ENCODE assay signal across 14 cellular contexts in genomic region chr2:44929680-44930273, GRCh38. TPM values are rescaled to one million over a fixed set of nuclear protein-coding genes. Genes with fewer than 3 reads are reported as not detected.
A peak's percentile ranks its signal among the peaks of the same experiment; 100 is the strongest.
DNase-seq lines count a peak whose midpoint lies in the region; ATAC-seq and TF ChIP-seq lines count a peak whose summit lies in the region.
"Had no signal": no experiment of that assay in that cellular context is flagged by ENCODE, and none has a peak within 500 bp of the region (broad histone marks: within the 10 kb centered on the region; RNA-seq: fewer than 3 reads in every experiment).

No MANE protein-coding gene starts in this region.

- no peaks in the 10 kb centered on the region for H3K36me3 ChIP-seq in CD4-positive, alpha-beta memory T cell (ENCODE audit: insufficient read depth, low read length)
- H3K36me3 ChIP-seq: right atrium auricular region, tibial artery had no signal

- H3K4me1 Mint-ChIP-seq in CD4-positive, alpha-beta memory T cell: peaks cover 10 to 40% (median 18%) of the 10 kb centered on the region in 4 donors
- peaks cover 17% of the 10 kb centered on the region for H3K4me1 Mint-ChIP-seq in nephron

- peaks cover 59 to 61% of the 10 kb centered on the region in 2 donors for H3K27me3 Mint-ChIP-seq in CD4-positive, alpha-beta memory T cell
- peaks cover 96% of the 10 kb centered on the region for H3K27me3 Mint-ChIP-seq in nephron (ENCODE audit: low read depth)

- ATAC-seq in GM21619 (IDR thresholded peaks at IDR 0.05; ENCODE audit: unreplicated experiment) (no peak), GM21515 (IDR thresholded peaks at IDR 0.05; ENCODE audit: unreplicated experiment) (no peak)
- ATAC-seq: activated CD4-positive, CD25-positive, alpha-beta regulatory T cell treated with anti-CD3 and anti-CD28 coated beads, Interleukin-2, amount 50 U/mL, for 24 hours had no signal

- H3K27ac Mint-ChIP-seq in CD4-positive, alpha-beta memory T cell: no peak overlapping the region
- H3K27ac Mint-ChIP-seq in nephron: no peak overlapping the region

- CTCF ChIA-PET in CD4-positive, alpha-beta memory T cell (lab: Charles Lee; ENCODE audit: partially characterized antibody): interaction anchor here (1.3 kb wide), 1 partner anchor 25 kb away, joined by 3 read pairs; no protein-coding TSS in a partner anchor
- CTCF ChIA-PET in HEK293T (lab: Yijun Ruan, JAX): no interaction called here

- no peak overlapping the region for H3K27ac ChIP-seq in CD4-positive, alpha-beta memory T cell (ENCODE audit: low read depth, low read length)
- H3K27ac ChIP-seq: right atrium auricular region, tibial artery had no signal

- intact Hi-C loops in CD4-positive, alpha-beta memory T cell (cut with micrococcal nuclease): no loop called here

- no peaks in the 10 kb centered on the region for H3K9me3 ChIP-seq in CD4-positive, alpha-beta memory T cell (ENCODE audit: control insufficient read depth in 1 of 2, low read length in 2 of 2)
- H3K9me3 ChIP-seq: right atrium auricular region, tibial artery had no signal

- peaks cover 8% of the 10 kb centered on the region for H3K4me1 ChIP-seq in CD4-positive, alpha-beta memory T cell (ENCODE audit: insufficient read depth, low read length)

- H3K9me3 Mint-ChIP-seq in CD4-positive, alpha-beta memory T cell: no peaks in the 10 kb centered on the region
- H3K9me3 Mint-ChIP-seq in nephron: peaks cover 5% of the 10 kb centered on the region
- H3K9me3 Mint-ChIP-seq: CD8-positive, alpha-beta memory T cell had no signal

- TF ChIP-seq POLR2A in erythroblast (IDR thresholded peaks at IDR 0.05; ENCODE audit: low read length): no peak

- H3K4me3 ChIP-seq in CD4-positive, alpha-beta memory T cell (ENCODE audit: low read length in 2 of 2): no peak overlapping the region

- no peaks in the 10 kb centered on the region for H3K36me3 Mint-ChIP-seq in CD4-positive, alpha-beta memory T cell
- no peaks in the 10 kb centered on the region for H3K36me3 Mint-ChIP-seq in nephron (ENCODE audit: low read depth)
- H3K36me3 Mint-ChIP-seq: CD8-positive, alpha-beta memory T cell had no signal

- peak overlapping the region in 6 of 8 donors; percentile 10 to 56 (median 35) for H3K4me3 Mint-ChIP-seq in CD4-positive, alpha-beta memory T cell
- peak overlapping the region; percentile 23 to 59 (median 41) for H3K4me3 Mint-ChIP-seq in nephron

- TF ChIP-seq CTCF in GM20000 (IDR thresholded peaks at IDR 0.05; ENCODE audit: extremely low read depth, missing control alignments) (no peak), nephron (IDR thresholded peaks at IDR 0.05; ENCODE audit: unreplicated experiment in 3 of 3) (no peak)

- POLR2A ChIA-PET in CD4-positive, alpha-beta memory T cell (lab: Charles Lee; ENCODE audit: partially characterized antibody): no interaction called here
- POLR2A ChIA-PET in HEK293T (lab: Yijun Ruan, JAX): no interaction called here

- peaks cover 32% of the 10 kb centered on the region for H3K27me3 ChIP-seq in CD4-positive, alpha-beta memory T cell (ENCODE audit: insufficient read depth, low read length)

- DNase-seq in CD4-positive, alpha-beta memory T cell: no peak
- peak; percentile 39 for DNase-seq in GM20000 (ENCODE audit: low spot score)
- DNase-seq in ecto neural progenitor cell (ENCODE audit: low spot score): peak; percentile 60
- DNase-seq in HEK293T (ENCODE audit: extremely low spot score): no peak
- no peak for DNase-seq in erythroblast (lab: John Stamatoyannopoulos, UW)
- DNase-seq: activated gamma-delta T cell; CD8-positive, alpha-beta memory T cell had no signal

TF ChIP-seq in HEK293T, 16 proteins besides CTCF, POLR2A, EP300 and RAD21:
- TF ChIP-seq, protein P1, sequence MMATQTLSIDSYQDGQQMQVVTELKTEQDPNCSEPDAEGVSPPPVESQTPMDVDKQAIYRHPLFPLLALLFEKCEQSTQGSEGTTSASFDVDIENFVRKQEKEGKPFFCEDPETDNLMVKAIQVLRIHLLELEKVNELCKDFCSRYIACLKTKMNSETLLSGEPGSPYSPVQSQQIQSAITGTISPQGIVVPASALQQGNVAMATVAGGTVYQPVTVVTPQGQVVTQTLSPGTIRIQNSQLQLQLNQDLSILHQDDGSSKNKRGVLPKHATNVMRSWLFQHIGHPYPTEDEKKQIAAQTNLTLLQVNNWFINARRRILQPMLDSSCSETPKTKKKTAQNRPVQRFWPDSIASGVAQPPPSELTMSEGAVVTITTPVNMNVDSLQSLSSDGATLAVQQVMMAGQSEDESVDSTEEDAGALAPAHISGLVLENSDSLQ (IDR thresholded peaks at IDR 0.05): no peak
- no peak for TF ChIP-seq HDGF (IDR thresholded peaks at IDR 0.05; ENCODE audit: borderline replicate concordance)
- TF ChIP-seq SUZ12 (IDR thresholded peaks at IDR 0.05): no peak
- no peak for TF ChIP-seq CTBP1 (IDR thresholded peaks at IDR 0.05; ENCODE audit: borderline replicate concordance)
- no peak for TF ChIP-seq BHLHE40 (IDR thresholded peaks at IDR 0.05; ENCODE audit: borderline replicate concordance)
- no peak for TF ChIP-seq FOXM1 (IDR thresholded peaks at IDR 0.05; ENCODE audit: borderline replicate concordance)
- TF ChIP-seq ELF4 (IDR thresholded peaks at IDR 0.05): no peak
- TF ChIP-seq FOXK2 (IDR thresholded peaks at IDR 0.05): no peak
- no peak for TF ChIP-seq SP1 (IDR thresholded peaks at IDR 0.05)
- no peak for TF ChIP-seq L3MBTL2 (conservative IDR thresholded peaks at IDR 0.05)
TF ChIP-seq in HEK293T: peak in this region for 0.

RNA-seq across cellular contexts. Expression of gene SIX3, which starts 11.7 kb away (rescaled TPM):
- not detected for total RNA-seq in CD4-positive, alpha-beta memory T cell
- polyA plus RNA-seq in CD4-positive, alpha-beta memory T cell: not detected
- total RNA-seq: cardiac septum; CD8-positive, alpha-beta memory T cell; right atrium auricular region had no signal
- polyA plus RNA-seq: CD8-positive, alpha-beta memory T cell had no signal

Comparison
In these comparisons a context has a peak if more than half of its experiments do, and no peak if none do; other contexts are left out.
1. DNase-seq: peak in GM20000 (single experiment) and ecto neural progenitor cell (single experiment); none in CD4-positive, alpha-beta memory T cell (0 of 5), HEK293T (single experiment) and erythroblast (0 of 2).